ENCODE assay signal across 17 cellular contexts in the genomic region with DNA sequence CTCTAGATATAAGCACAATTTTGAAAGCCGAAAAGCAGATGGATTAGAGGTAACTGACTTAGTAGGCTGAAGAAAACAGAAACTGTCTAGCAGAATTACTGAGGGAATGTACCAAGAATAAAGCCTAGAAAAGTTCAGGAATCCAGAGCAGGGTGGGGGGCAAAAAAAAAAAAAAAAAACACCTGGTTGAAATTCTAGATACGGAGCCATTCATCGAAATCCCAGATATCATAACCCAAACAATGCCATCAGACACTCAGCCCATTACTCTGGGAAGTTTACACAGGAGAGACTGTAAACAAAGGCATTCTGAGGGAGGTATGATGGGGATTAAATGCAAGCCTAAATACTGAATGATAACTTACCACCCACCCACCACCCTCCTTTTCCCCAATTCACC. TPM values are rescaled to one million over a fixed set of nuclear protein-coding genes. Genes with fewer than 3 reads are reported as not detected.
DNase-seq lines count a peak whose midpoint lies in the region; ATAC-seq, FAIRE-seq and TF ChIP-seq lines count a peak whose summit lies in the region.
"Had no signal": no experiment of that assay in that cellular context is flagged by ENCODE, and none has a peak within 500 bp of the region (broad histone marks: within the 10 kb centered on the region; RNA-seq: fewer than 3 reads in every experiment).

No MANE protein-coding gene starts in this region.

- TF ChIP-seq CTCF in osteoblast (IDR thresholded peaks at IDR 0.05; ENCODE audit: extremely low read depth, low read depth, low read length) (no peak), suprapubic skin (IDR thresholded peaks at IDR 0.05) (no peak)

- WGBS in right cardiac atrium, result 86% methylated on average over 3 of the region's 3 CpGs
- WGBS in ectodermal cell, 2 experiments, result 89 to 95% methylated on average over 1 to 2 of the region's 3 CpGs
- WGBS in urinary bladder, result 51% methylated on average over 3 of the region's 3 CpGs
- WGBS in suprapubic skin, result 81% methylated on average over 3 of the region's 3 CpGs

- H3K36me3 ChIP-seq in ectodermal cell (ENCODE audit: control insufficient read depth, insufficient read depth, low read length) (peaks cover 3% of the 10 kb centered on the region), osteoblast (ENCODE audit: insufficient read depth, low read length) (no peaks in the 10 kb centered on the region), urinary bladder (ENCODE audit: insufficient read depth) (no peaks in the 10 kb centered on the region), suprapubic skin (no peaks in the 10 kb centered on the region)

- intact Hi-C loops in right cardiac atrium (cut with DNase I) (no loop called here), left cardiac atrium (cut with DNase I) (no loop called here)

- H2AFZ ChIP-seq in osteoblast (ENCODE audit: low read length), result no peak overlapping the region

- H3K4me2 ChIP-seq in osteoblast (ENCODE audit: insufficient read depth, low read length), result peak overlapping the region; percentile 9

- no peak for FAIRE-seq in H54 (lab: Jason Lieb, UNC)
- FAIRE-seq: frontal cortex had no signal

- H3K27me3 ChIP-seq in right cardiac atrium (ENCODE audit: control insufficient read depth, insufficient read depth) (no peaks in the 10 kb centered on the region), ectodermal cell (ENCODE audit: control insufficient read depth, insufficient read depth, low read length, poor library complexity, severe bottlenecking) (no peaks in the 10 kb centered on the region), osteoblast (ENCODE audit: insufficient read depth, low read length) (no peaks in the 10 kb centered on the region), suprapubic skin (no peaks in the 10 kb centered on the region)
- H3K27me3 ChIP-seq: MG63 had no signal

- no peak for ATAC-seq in right cardiac atrium
- no peak for ATAC-seq in left cardiac atrium

- TF ChIP-seq POLR2A in suprapubic skin (IDR thresholded peaks at IDR 0.05) (no peak), H54 (IDR thresholded peaks at IDR 0.05; ENCODE audit: low read depth, low read length) (no peak)

- H3K27ac ChIP-seq in right cardiac atrium (ENCODE audit: low read length) (peak overlapping the region; percentile 17), ectodermal cell (ENCODE audit: insufficient read depth, low read depth, low read length, poor library complexity, severe bottlenecking) (peak overlapping the region; percentile 33), osteoblast (ENCODE audit: low read depth, low read length) (peak overlapping the region; percentile 17), urinary bladder (ENCODE audit: low read depth) (peak overlapping the region; percentile 74), suprapubic skin (no peak overlapping the region)

- H4K20me1 ChIP-seq in osteoblast (ENCODE audit: insufficient read depth, low read length), result peaks cover 73% of the 10 kb centered on the region

- no peak for TF ChIP-seq EP300 in suprapubic skin (IDR thresholded peaks at IDR 0.05)

- DNase-seq in right cardiac atrium (no peak), left cardiac atrium (no peak), osteoblast (ENCODE audit: insufficient read length, low spot score, missing footprints) (no peak), suprapubic skin (ENCODE audit: low spot score in 2 of 2) (no peak), H4 (ENCODE audit: low spot score) (no peak), H54 (ENCODE audit: insufficient read length, low spot score) (no peak)
- DNase-seq: activated CD4-positive, alpha-beta T cell treated with anti-CD3 and anti-CD28 coated beads, Interleukin-2, amount 10 ng/mL, durations not matched to agents 7 days and 5 days; activated T-cell treated with anti-CD3 and anti-CD28 coated beads, Interleukin-2, amount 50 U/mL, for 1 hour; H7; MG63; NCI-H2171 treated with DMSO at 0.1 percent for 48 hours; nucleus accumbens; stimulated activated CD4-positive, alpha-beta T cell treated with anti-CD3 and anti-CD28 coated beads, Interleukin-12 subunit alpha, Interleukin-12 subunit beta, amount 100 ng/mL, for 4 hours; stimulated activated naive CD4-positive, alpha-beta T cell had no signal

- H3K4me1 ChIP-seq in right cardiac atrium (ENCODE audit: control insufficient read depth, insufficient read depth, low read length), result peaks cover 11% of the 10 kb centered on the region
- peaks cover 21% of the 10 kb centered on the region for H3K4me1 ChIP-seq in ectodermal cell (ENCODE audit: control insufficient read depth, insufficient read depth, low read length)
- peaks cover 47% of the 10 kb centered on the region for H3K4me1 ChIP-seq in osteoblast (ENCODE audit: insufficient read depth, low read length)
- H3K4me1 ChIP-seq in urinary bladder (ENCODE audit: insufficient read depth), result no peaks in the 10 kb centered on the region
- peaks cover 33% of the 10 kb centered on the region for H3K4me1 ChIP-seq in suprapubic skin

- H3K4me3 ChIP-seq in right cardiac atrium (ENCODE audit: low read length), result no peak overlapping the region
- no peak overlapping the region for H3K4me3 ChIP-seq in ectodermal cell (ENCODE audit: insufficient read depth, low read depth, low read length)
- no peak overlapping the region for H3K4me3 ChIP-seq in osteoblast (ENCODE audit: insufficient read depth, low read length)
- no peak overlapping the region for H3K4me3 ChIP-seq in urinary bladder (ENCODE audit: low read depth, low read length)
- H3K4me3 ChIP-seq in suprapubic skin, result no peak overlapping the region
- H3K4me3 ChIP-seq: MG63 had no signal

- H3K9me3 ChIP-seq in right cardiac atrium (ENCODE audit: control insufficient read depth, low read length), result no peaks in the 10 kb centered on the region
- no peaks in the 10 kb centered on the region for H3K9me3 ChIP-seq in ectodermal cell (ENCODE audit: control insufficient read depth, low read length)
- H3K9me3 ChIP-seq in osteoblast (ENCODE audit: low read depth, low read length), result no peaks in the 10 kb centered on the region
- H3K9me3 ChIP-seq in suprapubic skin, result no peaks in the 10 kb centered on the region
- H3K9me3 ChIP-seq: MG63 had no signal

- H3K79me2 ChIP-seq in osteoblast (ENCODE audit: insufficient read depth, low read length), result peaks cover 98% of the 10 kb centered on the region

RNA-seq across cellular contexts. Expression of gene ENAH, which starts 45.6 kb away (rescaled TPM):
- total RNA-seq in right cardiac atrium (100 to 1,000 TPM in 3 of 4 donors, 10 to 100 TPM in 1; 99.0 to 132 (median 115) TPM), left cardiac atrium (10 to 100 TPM; 73.4 to 79.0 TPM), osteoblast (344 and 453 TPM in 2 replicates), urinary bladder (229 TPM), suprapubic skin (10 to 100 TPM; 33.5 to 44.6 (median 41.8) TPM)
- polyA plus RNA-seq in right cardiac atrium (29.8 TPM), urinary bladder (58.9 TPM)
- polyA plus RNA-seq in ectodermal cell (2013, experiment 1 of 4), result 215 TPM
- 231 TPM for polyA plus RNA-seq in ectodermal cell (2013, experiment 2 of 4)
- polyA plus RNA-seq in ectodermal cell (2013, experiment 3 of 4), result 157 TPM
- 171 TPM for polyA plus RNA-seq in ectodermal cell (2013, experiment 4 of 4)
- total RNA-seq in H4 (2014; rRNA removed; shearing (Covaris generic)), result 89.4 and 98.0 TPM in 2 replicates
- total RNA-seq: activated CD4-positive, alpha-beta T cell treated with anti-CD3 and anti-CD28 coated beads, Interleukin-2, amount 10 ng/mL, durations not matched to agents 7 days and 5 days had no signal
